ENCODE assay signal across 16 cellular contexts in the genomic region with DNA sequence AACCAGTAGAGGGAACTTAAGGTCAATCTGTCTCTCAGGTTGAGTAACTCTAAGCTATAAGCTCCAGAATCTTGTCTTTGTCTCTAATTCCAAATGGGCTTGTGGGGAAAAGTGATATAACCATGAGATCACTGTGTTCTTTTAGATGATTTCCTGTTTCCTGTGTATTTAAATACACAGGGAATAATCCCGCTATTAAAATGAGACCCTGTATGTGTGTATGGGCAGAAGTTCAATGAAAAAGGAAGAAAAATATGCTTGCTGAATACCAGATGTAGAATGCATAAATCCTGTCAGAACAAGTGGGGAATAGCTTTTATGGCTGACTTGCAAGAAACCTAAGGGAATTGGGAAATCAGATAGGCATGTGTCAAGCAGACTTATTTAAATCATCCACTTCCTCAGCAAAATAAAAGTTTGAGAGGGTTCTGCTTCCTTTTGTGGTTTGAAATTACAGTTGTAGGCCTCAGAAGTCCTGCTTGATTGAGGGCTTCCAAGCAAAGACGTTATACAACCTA.
DNase-seq lines count a peak whose midpoint lies in the region; ATAC-seq and TF ChIP-seq lines count a peak whose summit lies in the region.
"Had no signal": no experiment of that assay in that cellular context is flagged by ENCODE, and none has a peak within 500 bp of the region (broad histone marks: within the 10 kb centered on the region; RNA-seq: fewer than 3 reads in every experiment).

No MANE protein-coding gene starts in this region.

- H3K27me3 ChIP-seq in gastroesophageal sphincter (no peaks in the 10 kb centered on the region), spleen (replicated peaks in 1 of 7) (no peaks in the 10 kb centered on the region)

- H3K4me3 ChIP-seq in gastroesophageal sphincter (no peak overlapping the region), spleen (no peak overlapping the region)

- no peak for TF ChIP-seq CTCF in VCaP (conservative IDR thresholded peaks at IDR 0.05)
- TF ChIP-seq CTCF in gastroesophageal sphincter (IDR thresholded peaks at IDR 0.05): no peak
- TF ChIP-seq CTCF in spleen (IDR thresholded peaks at IDR 0.05 in 8 of 11, conservative IDR thresholded peaks at IDR 0.05 in 3 of 11): no peak

- intact Hi-C loops in spleen (cut with DNase I; ENCODE audit: low total_unique reads): no loop called here

- WGBS in gastroesophageal sphincter (ENCODE audit: low coverage in 1 of 2), 2 donors: 30 to 72% methylated on average over 2 of the region's 2 CpGs
- 10 to 25% (median 18%) methylated on average over 2 of the region's 2 CpGs for whole genome bisulfite sequencing in spleen, 5 donors

- H3K4me1 ChIP-seq in gastroesophageal sphincter: no peaks in the 10 kb centered on the region
- H3K4me1 ChIP-seq in spleen: peaks cover 6 to 16% (median 10%) of the 10 kb centered on the region in 6 donors

- ATAC-seq in gastroesophageal sphincter: peak; percentile 25
- no peak for ATAC-seq in HG03565 (IDR thresholded peaks at IDR 0.05; ENCODE audit: unreplicated experiment)
- ATAC-seq: activated CD8-positive, alpha-beta T cell treated with anti-CD3 and anti-CD28 coated beads for 36 hours; natural killer cell; stimulated activated naive CD8-positive, alpha-beta T cell treated with anti-CD3 and anti-CD28 coated beads, Interleukin-15, Interleukin-2, amounts not matched to agents 100 U/mL and 50 U/mL, for 24 hours had no signal

- no peaks in the 10 kb centered on the region for H3K9me3 ChIP-seq in gastroesophageal sphincter
- H3K9me3 ChIP-seq in spleen: no peaks in the 10 kb centered on the region

- no peak for TF ChIP-seq POLR2A in gastroesophageal sphincter (IDR thresholded peaks at IDR 0.05)
- no peak for TF ChIP-seq POLR2A in spleen (IDR thresholded peaks at IDR 0.05)

- DNase-seq in SIG-M5 treated with dmso at 0.1 percent for 504 hours (lab: John Stamatoyannopoulos, UW; ENCODE audit: unreplicated experiment) (peak; percentile 45), SIG-M5 (lab: John Stamatoyannopoulos, UW) (no peak), spleen (no peak), ecto neural progenitor cell (ENCODE audit: low spot score) (no peak), NCI-H1048 (lab: John Stamatoyannopoulos, UW) (no peak)
- DNase-seq: activated CD8-positive, alpha-beta T cell treated with anti-CD3 and anti-CD28 coated beads for 36 hours; activated naive CD4-positive, alpha-beta T cell treated with anti-CD3 and anti-CD28 coated beads, Interleukin-2, amount 50 U/mL, for 16 hours; DND-41; natural killer cell; NCI-H1092 treated with DMSO at 0.1 percent for 48 hours; NCI-H526 treated with DMSO at 0.1 percent for 48 hours; stimulated activated CD4-positive, alpha-beta T cell treated with anti-CD3 and anti-CD28 coated beads, Interleukin-2, amount 100 ng/mL, for 24 hours; stimulated activated naive CD8-positive, alpha-beta T cell treated with anti-CD3 and anti-CD28 coated beads, Interleukin-15, Interleukin-2, amounts not matched to agents 100 U/mL and 50 U/mL, for 24 hours had no signal

- H3K27ac ChIP-seq in VCaP: peak overlapping the region; percentile 86
- peak overlapping the region in 1 of 4 donors; percentile 15 for H3K27ac ChIP-seq in gastroesophageal sphincter
- H3K27ac ChIP-seq in spleen: peak overlapping the region in 5 of 8 donors; percentile 6 to 42 (median 41)

- H3K36me3 ChIP-seq in gastroesophageal sphincter: no peaks in the 10 kb centered on the region
- no peaks in the 10 kb centered on the region for H3K36me3 ChIP-seq in spleen

- TF ChIP-seq EP300 in gastroesophageal sphincter (IDR thresholded peaks at IDR 0.05): no peak
